Comparison of ENCODE assay signal across 8 cellular contexts in the genomic region with DNA sequence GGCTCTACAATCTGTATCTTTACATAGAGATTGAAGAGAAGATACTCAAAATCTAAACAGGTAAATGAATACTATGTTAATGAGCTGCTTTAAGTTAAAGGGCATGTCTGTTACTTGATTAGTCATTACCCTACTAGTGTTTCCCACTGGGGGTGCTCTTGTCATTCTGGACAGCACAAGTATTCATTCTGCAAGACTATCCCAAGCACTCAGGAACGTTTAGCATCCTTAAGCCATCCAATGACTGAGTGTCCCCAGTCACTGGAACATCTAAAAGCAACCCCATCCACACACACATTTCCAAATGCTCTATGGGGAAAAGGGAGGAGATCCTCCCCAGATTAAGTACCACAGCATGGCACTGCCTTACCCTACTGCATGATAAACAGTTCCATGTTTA. TPM values are rescaled to one million over a fixed set of nuclear protein-coding genes. Genes with fewer than 3 reads are reported as not detected.
DNase-seq lines count a peak whose midpoint lies in the region; ATAC-seq and TF ChIP-seq lines count a peak whose summit lies in the region.

No MANE protein-coding gene starts in this region.

- ATAC-seq in GM21723 (IDR thresholded peaks at IDR 0.05; ENCODE audit: unreplicated experiment) (peak; percentile 71), naive B cell (ENCODE audit: low read depth in 2 of 2) (peak; percentile 40 to 42)

- H3K9me3 Mint-ChIP-seq in naive B cell, result no peaks in the 10 kb centered on the region

- peaks cover 75 to 94% (median 90%) of the 10 kb centered on the region in 3 donors for H3K4me1 Mint-ChIP-seq in naive B cell

- H3K4me3 Mint-ChIP-seq in naive B cell, result peak overlapping the region in 7 of 8 donors; percentile 11 to 70 (median 47)

- H3K36me3 Mint-ChIP-seq in naive B cell, result peaks cover 8 to 24% of the 10 kb centered on the region in 2 donors

- DNase-seq in NOMO-1 treated with DMSO at 0.1 percent for 48 hours (lab: John Stamatoyannopoulos, UW; ENCODE audit: unreplicated experiment) (peak; percentile 19), NOMO-1 treated with dmso at 0.1 percent for 144 hours (lab: John Stamatoyannopoulos, UW; ENCODE audit: unreplicated experiment) (no peak), NAMALWA (ENCODE audit: low spot score) (peak; percentile 64), cardiac fibroblast (ENCODE audit: low read depth in 2 of 2) (peak; percentile 62 to 70), naive B cell (no peak), NCI-H1417 treated with DMSO at 0.1 percent for 48 hours (lab: John Stamatoyannopoulos, UW) (no peak), NCI-H2227 (lab: John Stamatoyannopoulos, UW; ENCODE audit: unreplicated experiment) (no peak)

- peak; percentile 44 for TF ChIP-seq CTCF in cardiac fibroblast (IDR thresholded peaks at IDR 0.05; ENCODE audit: low read depth, low read length)

- H3K27me3 Mint-ChIP-seq in naive B cell, result no peaks in the 10 kb centered on the region

- no peak overlapping the region for H3K4me3 ChIP-seq in cardiac fibroblast (replicated peaks in 1 of 2; ENCODE audit: low read depth in 2 of 2, low read length in 2 of 2)

- H3K27ac Mint-ChIP-seq in naive B cell, result peak overlapping the region in 5 of 6 donors; percentile 74 to 99 (median 87)

RNA-seq across cellular contexts. Expression of gene EZR, which starts 25.7 kb away (rescaled TPM):
- 100 to 1,000 TPM; 463 to 555 (median 516) TPM for polyA plus RNA-seq in naive B cell (ENCODE audit: low read depth in 6 of 6)

Comparison
In these comparisons a context has a peak if more than half of its experiments do, and no peak if none do; other contexts are left out.
1. DNase-seq: peak in NOMO-1 treated with DMSO at 0.1 percent for 48 hours (single experiment), NAMALWA (single experiment) and cardiac fibroblast (2 of 2); none in NOMO-1 treated with dmso at 0.1 percent for 144 hours (single experiment), naive B cell (single experiment), NCI-H1417 treated with DMSO at 0.1 percent for 48 hours (single experiment) and NCI-H2227 (single experiment).